1 cellular context compared by ENCODE assay signal in the genomic region with DNA sequence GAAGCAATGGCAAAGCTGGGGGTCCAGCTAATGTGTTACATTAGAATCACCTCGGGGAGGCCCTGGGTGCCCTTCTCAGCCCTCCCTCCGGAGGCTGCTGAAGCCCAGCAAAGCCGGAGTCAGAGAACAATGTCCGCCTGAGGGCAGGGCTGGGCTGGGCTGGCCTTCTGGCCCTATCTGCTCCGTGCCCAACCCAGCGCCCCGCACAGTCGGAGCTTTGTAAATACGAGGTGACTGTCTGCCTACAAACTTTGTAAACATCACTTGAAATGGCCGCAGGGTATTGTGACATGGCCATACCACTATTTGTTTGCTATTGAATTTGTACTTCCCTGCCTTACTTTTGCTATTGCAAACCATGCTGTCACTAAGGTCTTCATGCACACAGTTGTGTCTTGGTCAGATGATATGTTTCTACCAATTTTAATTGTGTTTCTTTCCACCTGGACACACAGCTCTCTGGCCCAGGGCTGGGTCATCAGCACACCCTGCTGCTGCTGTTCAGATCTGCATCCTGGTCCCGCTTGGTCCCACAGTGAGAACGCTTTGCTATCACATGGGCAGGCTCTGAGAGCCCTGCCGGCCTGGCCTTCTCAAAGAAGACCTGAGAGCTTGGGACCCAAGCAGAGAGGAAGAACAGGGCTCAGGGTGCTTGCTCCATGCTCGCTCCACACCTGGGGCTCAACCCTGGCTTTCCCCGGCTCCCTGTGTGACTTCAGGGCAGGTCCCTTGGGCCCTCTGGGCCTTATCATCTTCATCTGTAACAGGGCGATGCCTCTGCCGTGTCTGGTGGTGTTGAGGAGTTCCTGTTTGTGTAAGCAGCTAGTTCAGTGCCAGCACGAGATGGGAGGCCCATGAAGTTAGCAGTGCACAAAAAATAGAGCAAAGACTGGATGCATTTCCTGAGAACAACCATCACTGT.
A peak's percentile ranks its signal among the peaks of the same experiment; 100 is the strongest.
TF ChIP-seq lines count a peak whose summit lies in the region.

No MANE protein-coding gene starts in this region.

TF ChIP-seq in HepG2, 621 proteins besides CTCF, POLR2A, EP300 and RAD21 (continued from another document and continues in another):
- peak; percentile 83; the same call in 1 of the 2 replicates for TF ChIP-seq ZNF709 (CRISPR knock-in tag; IDR thresholded peaks at IDR 0.05)
- TF ChIP-seq IRX3 (CRISPR knock-in tag; IDR thresholded peaks at IDR 0.05; ENCODE audit: borderline replicate concordance, low read depth) = no peak
- TF ChIP-seq RBM22 (optimal IDR thresholded peaks at IDR 0.05; ENCODE audit: low read length) = peak; percentile 83
- TF ChIP-seq ZNF143 (CRISPR knock-in tag; IDR thresholded peaks at IDR 0.05) = 0 out of 2 replicates have a peak, but pooled peaks have one; percentile 38
- TF ChIP-seq, protein P1, sequence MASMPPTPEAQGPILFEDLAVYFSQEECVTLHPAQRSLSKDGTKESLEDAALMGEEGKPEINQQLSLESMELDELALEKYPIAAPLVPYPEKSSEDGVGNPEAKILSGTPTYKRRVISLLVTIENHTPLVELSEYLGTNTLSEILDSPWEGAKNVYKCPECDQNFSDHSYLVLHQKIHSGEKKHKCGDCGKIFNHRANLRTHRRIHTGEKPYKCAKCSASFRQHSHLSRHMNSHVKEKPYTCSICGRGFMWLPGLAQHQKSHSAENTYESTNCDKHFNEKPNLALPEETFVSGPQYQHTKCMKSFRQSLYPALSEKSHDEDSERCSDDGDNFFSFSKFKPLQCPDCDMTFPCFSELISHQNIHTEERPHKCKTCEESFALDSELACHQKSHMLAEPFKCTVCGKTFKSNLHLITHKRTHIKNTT (CRISPR knock-in tag; IDR thresholded peaks at IDR 0.05) = no peak
- no peak for TF ChIP-seq U2AF1 (optimal IDR thresholded peaks at IDR 0.05; ENCODE audit: low read depth, low read length)
- TF ChIP-seq BRCA1 (CRISPR knock-in tag; IDR thresholded peaks at IDR 0.05) = peak; percentile 80; the same call in 1 of the 2 replicates
- TF ChIP-seq, protein P2, sequence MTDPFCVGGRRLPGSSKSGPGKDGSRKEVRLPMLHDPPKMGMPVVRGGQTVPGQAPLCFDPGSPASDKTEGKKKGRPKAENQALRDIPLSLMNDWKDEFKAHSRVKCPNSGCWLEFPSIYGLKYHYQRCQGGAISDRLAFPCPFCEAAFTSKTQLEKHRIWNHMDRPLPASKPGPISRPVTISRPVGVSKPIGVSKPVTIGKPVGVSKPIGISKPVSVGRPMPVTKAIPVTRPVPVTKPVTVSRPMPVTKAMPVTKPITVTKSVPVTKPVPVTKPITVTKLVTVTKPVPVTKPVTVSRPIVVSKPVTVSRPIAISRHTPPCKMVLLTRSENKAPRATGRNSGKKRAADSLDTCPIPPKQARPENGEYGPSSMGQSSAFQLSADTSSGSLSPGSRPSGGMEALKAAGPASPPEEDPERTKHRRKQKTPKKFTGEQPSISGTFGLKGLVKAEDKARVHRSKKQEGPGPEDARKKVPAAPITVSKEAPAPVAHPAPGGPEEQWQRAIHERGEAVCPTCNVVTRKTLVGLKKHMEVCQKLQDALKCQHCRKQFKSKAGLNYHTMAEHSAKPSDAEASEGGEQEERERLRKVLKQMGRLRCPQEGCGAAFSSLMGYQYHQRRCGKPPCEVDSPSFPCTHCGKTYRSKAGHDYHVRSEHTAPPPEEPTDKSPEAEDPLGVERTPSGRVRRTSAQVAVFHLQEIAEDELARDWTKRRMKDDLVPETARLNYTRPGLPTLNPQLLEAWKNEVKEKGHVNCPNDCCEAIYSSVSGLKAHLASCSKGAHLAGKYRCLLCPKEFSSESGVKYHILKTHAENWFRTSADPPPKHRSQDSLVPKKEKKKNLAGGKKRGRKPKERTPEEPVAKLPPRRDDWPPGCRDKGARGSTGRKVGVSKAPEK (CRISPR knock-in tag; IDR thresholded peaks at IDR 0.05; ENCODE audit: borderline replicate concordance) = peak; percentile 96; the same call in 1 of the 2 replicates
- peak; percentile 76 for TF ChIP-seq SIX4 (CRISPR knock-in tag; IDR thresholded peaks at IDR 0.05)
- TF ChIP-seq, protein P3, sequence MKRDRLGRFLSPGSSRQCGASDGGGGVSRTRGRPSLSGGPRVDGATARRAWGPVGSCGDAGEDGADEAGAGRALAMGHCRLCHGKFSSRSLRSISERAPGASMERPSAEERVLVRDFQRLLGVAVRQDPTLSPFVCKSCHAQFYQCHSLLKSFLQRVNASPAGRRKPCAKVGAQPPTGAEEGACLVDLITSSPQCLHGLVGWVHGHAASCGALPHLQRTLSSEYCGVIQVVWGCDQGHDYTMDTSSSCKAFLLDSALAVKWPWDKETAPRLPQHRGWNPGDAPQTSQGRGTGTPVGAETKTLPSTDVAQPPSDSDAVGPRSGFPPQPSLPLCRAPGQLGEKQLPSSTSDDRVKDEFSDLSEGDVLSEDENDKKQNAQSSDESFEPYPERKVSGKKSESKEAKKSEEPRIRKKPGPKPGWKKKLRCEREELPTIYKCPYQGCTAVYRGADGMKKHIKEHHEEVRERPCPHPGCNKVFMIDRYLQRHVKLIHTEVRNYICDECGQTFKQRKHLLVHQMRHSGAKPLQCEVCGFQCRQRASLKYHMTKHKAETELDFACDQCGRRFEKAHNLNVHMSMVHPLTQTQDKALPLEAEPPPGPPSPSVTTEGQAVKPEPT (CRISPR knock-in tag; IDR thresholded peaks at IDR 0.05; ENCODE audit: low read depth) = no peak
- TF ChIP-seq ZNF230 (CRISPR knock-in tag; IDR thresholded peaks at IDR 0.05) = no peak
- peak; percentile 79 for TF ChIP-seq FOXC1 (CRISPR knock-in tag; IDR thresholded peaks at IDR 0.05; ENCODE audit: borderline replicate concordance)
- no peak for TF ChIP-seq CHCHD3 (CRISPR knock-in tag; IDR thresholded peaks at IDR 0.05)
- TF ChIP-seq TEAD2 (CRISPR knock-in tag; IDR thresholded peaks at IDR 0.05) = no peak
- TF ChIP-seq ARNT2 (CRISPR knock-in tag; IDR thresholded peaks at IDR 0.05; ENCODE audit: low read depth) = peak; percentile 85
- TF ChIP-seq, protein P4, sequence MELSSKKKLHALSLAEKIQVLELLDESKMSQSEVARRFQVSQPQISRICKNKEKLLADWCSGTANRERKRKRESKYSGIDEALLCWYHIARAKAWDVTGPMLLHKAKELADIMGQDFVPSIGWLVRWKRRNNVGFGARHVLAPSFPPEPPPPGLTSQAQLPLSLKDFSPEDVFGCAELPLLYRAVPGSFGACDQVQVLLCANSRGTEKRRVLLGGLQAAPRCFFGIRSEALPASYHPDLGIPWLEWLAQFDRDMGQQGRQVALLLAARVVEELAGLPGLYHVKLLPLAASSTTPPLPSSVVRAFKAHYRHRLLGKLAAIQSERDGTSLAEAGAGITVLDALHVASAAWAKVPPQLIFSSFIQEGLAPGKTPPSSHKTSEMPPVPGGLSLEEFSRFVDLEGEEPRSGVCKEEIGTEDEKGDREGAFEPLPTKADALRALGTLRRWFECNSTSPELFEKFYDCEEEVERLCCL (CRISPR knock-in tag; IDR thresholded peaks at IDR 0.05; ENCODE audit: borderline replicate concordance) = no peak
- TF ChIP-seq ZNF224 (CRISPR knock-in tag; IDR thresholded peaks at IDR 0.05) = no peak
- TF ChIP-seq DMAP1 (CRISPR knock-in tag; IDR thresholded peaks at IDR 0.05) = peak; percentile 92
- TF ChIP-seq ZNF660 (CRISPR knock-in tag; IDR thresholded peaks at IDR 0.05; ENCODE audit: borderline replicate concordance, low read depth) = no peak
- TF ChIP-seq FOXA3 (CRISPR knock-in tag; IDR thresholded peaks at IDR 0.05) = peak; percentile 100
- TF ChIP-seq MEIS1 (CRISPR knock-in tag; IDR thresholded peaks at IDR 0.05; ENCODE audit: borderline replicate concordance) = no peak; the same call in 1 of the 2 replicates
- no peak for TF ChIP-seq SMARCC2 (IDR thresholded peaks at IDR 0.05)
- TF ChIP-seq, protein P5, sequence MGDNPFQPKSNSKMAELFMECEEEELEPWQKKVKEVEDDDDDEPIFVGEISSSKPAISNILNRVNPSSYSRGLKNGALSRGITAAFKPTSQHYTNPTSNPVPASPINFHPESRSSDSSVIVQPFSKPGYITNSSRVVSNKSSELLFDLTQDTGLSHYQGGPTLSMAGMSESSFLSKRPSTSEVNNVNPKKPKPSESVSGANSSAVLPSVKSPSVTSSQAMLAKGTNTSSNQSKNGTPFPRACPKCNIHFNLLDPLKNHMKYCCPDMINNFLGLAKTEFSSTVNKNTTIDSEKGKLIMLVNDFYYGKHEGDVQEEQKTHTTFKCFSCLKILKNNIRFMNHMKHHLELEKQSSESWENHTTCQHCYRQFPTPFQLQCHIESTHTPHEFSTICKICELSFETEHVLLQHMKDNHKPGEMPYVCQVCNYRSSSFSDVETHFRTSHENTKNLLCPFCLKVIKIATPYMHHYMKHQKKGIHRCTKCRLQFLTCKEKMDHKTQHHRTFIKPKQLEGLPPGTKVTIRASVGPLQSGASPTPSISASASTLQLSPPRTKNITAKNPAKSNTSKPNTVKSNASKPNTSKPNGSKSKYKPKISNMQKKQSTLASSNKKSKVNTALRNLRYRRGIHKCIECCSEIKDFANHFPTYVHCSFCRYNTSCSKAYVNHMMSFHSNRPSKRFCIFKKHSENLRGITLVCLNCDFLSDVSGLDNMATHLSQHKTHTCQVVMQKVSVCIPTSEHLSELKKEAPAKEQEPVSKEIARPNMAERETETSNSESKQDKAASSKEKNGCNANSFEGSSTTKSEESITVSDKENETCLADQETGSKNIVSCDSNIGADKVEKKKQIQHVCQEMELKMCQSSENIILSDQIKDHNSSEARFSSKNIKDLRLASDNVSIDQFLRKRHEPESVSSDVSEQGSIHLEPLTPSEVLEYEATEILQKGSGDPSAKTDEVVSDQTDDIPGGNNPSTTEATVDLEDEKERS (CRISPR knock-in tag; IDR thresholded peaks at IDR 0.05) = no peak; the same call in 1 of the 2 replicates
- no peak for TF ChIP-seq ZSCAN29 (CRISPR knock-in tag; conservative IDR thresholded peaks at IDR 0.05)
- TF ChIP-seq, protein P6, sequence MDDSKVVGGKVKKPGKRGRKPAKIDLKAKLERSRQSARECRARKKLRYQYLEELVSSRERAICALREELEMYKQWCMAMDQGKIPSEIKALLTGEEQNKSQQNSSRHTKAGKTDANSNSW (CRISPR knock-in tag; IDR thresholded peaks at IDR 0.05; ENCODE audit: borderline replicate concordance) = no peak
- TF ChIP-seq FLYWCH1 (CRISPR knock-in tag; IDR thresholded peaks at IDR 0.05) = no peak
- TF ChIP-seq THYN1 (CRISPR knock-in tag; IDR thresholded peaks at IDR 0.05; ENCODE audit: borderline replicate concordance, low read depth) = 0 out of 2 replicates have a peak, but pooled peaks have one; percentile 41
- TF ChIP-seq, protein P7, sequence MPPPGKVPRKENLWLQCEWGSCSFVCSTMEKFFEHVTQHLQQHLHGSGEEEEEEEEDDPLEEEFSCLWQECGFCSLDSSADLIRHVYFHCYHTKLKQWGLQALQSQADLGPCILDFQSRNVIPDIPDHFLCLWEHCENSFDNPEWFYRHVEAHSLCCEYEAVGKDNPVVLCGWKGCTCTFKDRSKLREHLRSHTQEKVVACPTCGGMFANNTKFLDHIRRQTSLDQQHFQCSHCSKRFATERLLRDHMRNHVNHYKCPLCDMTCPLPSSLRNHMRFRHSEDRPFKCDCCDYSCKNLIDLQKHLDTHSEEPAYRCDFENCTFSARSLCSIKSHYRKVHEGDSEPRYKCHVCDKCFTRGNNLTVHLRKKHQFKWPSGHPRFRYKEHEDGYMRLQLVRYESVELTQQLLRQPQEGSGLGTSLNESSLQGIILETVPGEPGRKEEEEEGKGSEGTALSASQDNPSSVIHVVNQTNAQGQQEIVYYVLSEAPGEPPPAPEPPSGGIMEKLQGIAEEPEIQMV (CRISPR knock-in tag; IDR thresholded peaks at IDR 0.05; ENCODE audit: low read depth) = no peak; the same call in 1 of the 2 replicates
- TF ChIP-seq FOXA1 (IDR thresholded peaks at IDR 0.05) = peak; percentile 95
- peak; percentile 100 for TF ChIP-seq FOXA1 (CRISPR knock-in tag; IDR thresholded peaks at IDR 0.05)
- TF ChIP-seq, protein P8, sequence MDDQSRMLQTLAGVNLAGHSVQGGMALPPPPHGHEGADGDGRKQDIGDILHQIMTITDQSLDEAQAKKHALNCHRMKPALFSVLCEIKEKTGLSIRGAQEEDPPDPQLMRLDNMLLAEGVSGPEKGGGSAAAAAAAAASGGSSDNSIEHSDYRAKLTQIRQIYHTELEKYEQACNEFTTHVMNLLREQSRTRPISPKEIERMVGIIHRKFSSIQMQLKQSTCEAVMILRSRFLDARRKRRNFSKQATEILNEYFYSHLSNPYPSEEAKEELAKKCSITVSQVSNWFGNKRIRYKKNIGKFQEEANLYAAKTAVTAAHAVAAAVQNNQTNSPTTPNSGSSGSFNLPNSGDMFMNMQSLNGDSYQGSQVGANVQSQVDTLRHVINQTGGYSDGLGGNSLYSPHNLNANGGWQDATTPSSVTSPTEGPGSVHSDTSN (CRISPR knock-in tag; IDR thresholded peaks at IDR 0.05; ENCODE audit: borderline replicate concordance) = no peak
- no peak for TF ChIP-seq ZNF569 (CRISPR knock-in tag; IDR thresholded peaks at IDR 0.05; ENCODE audit: borderline replicate concordance)
- TF ChIP-seq, protein P9, sequence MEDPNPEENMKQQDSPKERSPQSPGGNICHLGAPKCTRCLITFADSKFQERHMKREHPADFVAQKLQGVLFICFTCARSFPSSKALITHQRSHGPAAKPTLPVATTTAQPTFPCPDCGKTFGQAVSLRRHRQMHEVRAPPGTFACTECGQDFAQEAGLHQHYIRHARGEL (CRISPR knock-in tag; IDR thresholded peaks at IDR 0.05) = no peak
- TF ChIP-seq, protein P10, sequence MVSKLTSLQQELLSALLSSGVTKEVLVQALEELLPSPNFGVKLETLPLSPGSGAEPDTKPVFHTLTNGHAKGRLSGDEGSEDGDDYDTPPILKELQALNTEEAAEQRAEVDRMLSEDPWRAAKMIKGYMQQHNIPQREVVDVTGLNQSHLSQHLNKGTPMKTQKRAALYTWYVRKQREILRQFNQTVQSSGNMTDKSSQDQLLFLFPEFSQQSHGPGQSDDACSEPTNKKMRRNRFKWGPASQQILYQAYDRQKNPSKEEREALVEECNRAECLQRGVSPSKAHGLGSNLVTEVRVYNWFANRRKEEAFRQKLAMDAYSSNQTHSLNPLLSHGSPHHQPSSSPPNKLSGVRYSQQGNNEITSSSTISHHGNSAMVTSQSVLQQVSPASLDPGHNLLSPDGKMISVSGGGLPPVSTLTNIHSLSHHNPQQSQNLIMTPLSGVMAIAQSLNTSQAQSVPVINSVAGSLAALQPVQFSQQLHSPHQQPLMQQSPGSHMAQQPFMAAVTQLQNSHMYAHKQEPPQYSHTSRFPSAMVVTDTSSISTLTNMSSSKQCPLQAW (CRISPR knock-in tag; IDR thresholded peaks at IDR 0.05) = peak; percentile 85
- no peak for TF ChIP-seq ZNF737 (CRISPR knock-in tag; IDR thresholded peaks at IDR 0.05; ENCODE audit: borderline replicate concordance)
- TF ChIP-seq CEBPG (CRISPR knock-in tag; IDR thresholded peaks at IDR 0.05) = peak; percentile 100
- no peak for TF ChIP-seq RAD51 (IDR thresholded peaks at IDR 0.05; ENCODE audit: borderline replicate concordance)
